Comparison of ENCODE assay signal across 8 cellular contexts in genomic region chr4:25313194-25313895, GRCh38. TPM values are rescaled to one million over a fixed set of nuclear protein-coding genes. Genes with fewer than 3 reads are reported as not detected.
DNase-seq lines count a peak whose midpoint lies in the region; ATAC-seq and TF ChIP-seq lines count a peak whose summit lies in the region.

No MANE protein-coding gene starts in this region.

- no peak overlapping the region for H3K14ac ChIP-seq in mesenchymal stem cell (ENCODE audit: low read length in 2 of 2)

- in situ Hi-C loops in ACHN (cut with HindIII; ENCODE audit: low pct_ligation_motif_present, low pct_unique_long_range_greater_than_20kb, low sequenced_read_pairs) = no loop called here

- H3K27me3 Mint-ChIP-seq in HFFc6 (ENCODE audit: insufficient read depth) = peaks cover 1% of the 10 kb centered on the region
- H3K27me3 Mint-ChIP-seq in brain = peaks cover 9% of the 10 kb centered on the region

- ATAC-seq in HG02884 (IDR thresholded peaks at IDR 0.05; ENCODE audit: unreplicated experiment) = no peak

- no peak overlapping the region for H3K23ac ChIP-seq in mesenchymal stem cell (ENCODE audit: low read length in 2 of 2)

- TF ChIP-seq CTCF in HFFc6 (IDR thresholded peaks at IDR 0.05) (no peak), brain (conservative IDR thresholded peaks at IDR 0.05) (no peak)

- H3K27me3 ChIP-seq in mesenchymal stem cell (ENCODE audit: control insufficient read depth in 1 of 2, insufficient read depth in 1 of 2, low read length in 2 of 2) = no peaks in the 10 kb centered on the region

- H3K4me1 Mint-ChIP-seq in HFFc6 (ENCODE audit: low read depth) = peaks cover 64% of the 10 kb centered on the region
- H3K4me1 Mint-ChIP-seq in brain = peaks cover 28% of the 10 kb centered on the region

- no peak overlapping the region for H2BK15ac ChIP-seq in mesenchymal stem cell (ENCODE audit: low read depth, poor library complexity, severe bottlenecking)

- H3K4me1 ChIP-seq in mesenchymal stem cell (ENCODE audit: control insufficient read depth, insufficient read depth, low read depth, low read length) = peaks cover 8% of the 10 kb centered on the region

- peaks cover 18% of the 10 kb centered on the region for H3K79me1 ChIP-seq in mesenchymal stem cell (replicated peaks; ENCODE audit: low read length, poor library complexity, severe bottlenecking)

- H3K36me3 Mint-ChIP-seq in HFFc6 (ENCODE audit: low read depth) (peaks cover 24% of the 10 kb centered on the region), brain (peaks cover 29% of the 10 kb centered on the region)

- peak overlapping the region; percentile 87 for H3K4me2 ChIP-seq in mesenchymal stem cell (ENCODE audit: low read length, poor library complexity, severe bottlenecking)

- peak overlapping the region; percentile 87 for H2AFZ ChIP-seq in mesenchymal stem cell (ENCODE audit: low read depth, low read length)

- peak overlapping the region; percentile 94 for H3K9ac ChIP-seq in mesenchymal stem cell (ENCODE audit: low read length)

- peak overlapping the region; percentile 97 for H3K27ac Mint-ChIP-seq in HFFc6
- H3K27ac Mint-ChIP-seq in brain = peak overlapping the region; percentile 93 to 98 (median 97)

- H3K4me3 Mint-ChIP-seq in HFFc6 (peak overlapping the region; percentile 100), brain (peak overlapping the region; percentile 98 to 100 (median 99))

- H4K91ac ChIP-seq in mesenchymal stem cell (ENCODE audit: low read length) = no peak overlapping the region

- 58% methylated on average over 18 of the region's 23 CpGs for WGBS in mesenchymal stem cell

- peak overlapping the region in 1 of 2 experiments; percentile 89 for H3K4me3 ChIP-seq in mesenchymal stem cell (ENCODE audit: insufficient read depth in 1 of 2, low read depth in 1 of 2, low read length in 2 of 2)

- DNase-seq in ACHN (peak; percentile 37), HFFc6 (no peak), mesenchymal stem cell (no peak), NCI-H446 treated with DMSO at 0.1 percent for 48 hours (lab: John Stamatoyannopoulos, UW) (no peak), SK-N-DZ (ENCODE audit: low spot score) (no peak), cerebellum (ENCODE audit: low spot score) (no peak)

- peak overlapping the region; percentile 63 for H3K27ac ChIP-seq in mesenchymal stem cell (ENCODE audit: low read length, poor library complexity, severe bottlenecking)

- peaks cover 3 to 21% of the 10 kb centered on the region in 2 experiments for H3K36me3 ChIP-seq in mesenchymal stem cell (ENCODE audit: control insufficient read depth in 1 of 2, insufficient read depth in 2 of 2, low read depth in 1 of 2, low read length in 2 of 2)

- no peak overlapping the region for H2AK5ac ChIP-seq in mesenchymal stem cell (ENCODE audit: low read length, severe bottlenecking)

- no peaks in the 10 kb centered on the region for H3K9me3 ChIP-seq in mesenchymal stem cell (ENCODE audit: control insufficient read depth, low read length)

- no peak overlapping the region for H2BK120ac ChIP-seq in mesenchymal stem cell (ENCODE audit: low read depth, low read length)

- peak overlapping the region in 1 of 2 experiments; percentile 72 for H3K4ac ChIP-seq in mesenchymal stem cell (ENCODE audit: low read depth in 1 of 2, low read length in 2 of 2)

- no peak overlapping the region for H2BK5ac ChIP-seq in mesenchymal stem cell (ENCODE audit: low read depth, low read length, poor library complexity, severe bottlenecking)

- H3K9me3 Mint-ChIP-seq in HFFc6 (no peaks in the 10 kb centered on the region), brain (peaks cover 0 to 4% (median 0%) of the 10 kb centered on the region in 5 experiments)

- H4K8ac ChIP-seq in mesenchymal stem cell (ENCODE audit: low read length) = peak overlapping the region; percentile 16

- H3K18ac ChIP-seq in mesenchymal stem cell (ENCODE audit: low read depth in 1 of 2, low read length in 2 of 2) = no peak overlapping the region

- no peak overlapping the region for H2BK12ac ChIP-seq in mesenchymal stem cell (ENCODE audit: low read length in 2 of 2)

RNA-seq across cellular contexts. Expression of gene ZCCHC4, which starts 0.8 kb away (rescaled TPM):
- total RNA-seq in HFFc6 (2021; fragmentation: NEBNext Ultra II Directional; extraction: Animal tissue kit (Norgen Biotek cat#: 25700)) = 10 to 100 TPM in 1 of 6 experiments, 1 to 10 TPM in 5; 8.3 to 11.0 (median 9.1) TPM
- polyA plus RNA-seq in brain (ENCODE audit: insufficient read depth, low read depth, low replicate concordance) = 5.0 TPM
- 5.6 TPM for polyA plus RNA-seq in mesenchymal stem cell (2013, experiment 1 of 2)
- 5.5 TPM for polyA plus RNA-seq in mesenchymal stem cell (2013, experiment 2 of 2)
- 10.8 and 11.2 TPM in 2 replicates for polyA plus RNA-seq in SK-N-DZ (2014; cell fraction: cytosol; rRNA removed)
- 10.6 TPM in 2 replicates for polyA plus RNA-seq in SK-N-DZ (2014; cell fraction: nucleus; rRNA removed)
- total RNA-seq in cerebellum = 20.6 TPM
